ENCODE assay signal across 8 cellular contexts in genomic region chr16:85395207-85395912, GRCh38.
DNase-seq lines count a peak whose midpoint lies in the region; ATAC-seq and TF ChIP-seq lines count a peak whose summit lies in the region.

No MANE protein-coding gene starts in this region.

- no peaks in the 10 kb centered on the region for H3K9me3 ChIP-seq in lower lobe of right lung

- 33% methylated on average over 25 of the region's 25 CpGs for WGBS in urinary bladder

- DNase-seq in ACHN = peak; percentile 99
- DNase-seq in NCI-H446 (lab: John Stamatoyannopoulos, UW) = peak; percentile 68 to 82
- DNase-seq in cerebellum (ENCODE audit: low spot score) = peak; percentile 34
- DNase-seq in lower lobe of right lung = peak; percentile 66
- no peak for DNase-seq in OCI-M1 (lab: John Stamatoyannopoulos, UW)

- no peak for TF ChIP-seq CTCF in lower lobe of right lung (IDR thresholded peaks at IDR 0.05)

- no peaks in the 10 kb centered on the region for H3K27me3 ChIP-seq in lower lobe of right lung (ENCODE audit: low read depth)

- in situ Hi-C loops in ACHN (cut with HindIII; ENCODE audit: low pct_ligation_motif_present, low pct_unique_long_range_greater_than_20kb, low sequenced_read_pairs) = no loop called here

- H3K4me3 ChIP-seq in lower lobe of right lung (no peak overlapping the region), urinary bladder (ENCODE audit: low read depth, low read length) (no peak overlapping the region)

- intact Hi-C loops in lower lobe of right lung (cut with DNase I) = no loop called here

- ATAC-seq in GM21529 (IDR thresholded peaks at IDR 0.05; ENCODE audit: unreplicated experiment) (peak; percentile 45), lower lobe of right lung (peak; percentile 71 to 77), GM19455 (IDR thresholded peaks at IDR 0.05; ENCODE audit: unreplicated experiment) (no peak)

- H3K4me1 ChIP-seq in lower lobe of right lung (peaks cover 34% of the 10 kb centered on the region), urinary bladder (ENCODE audit: insufficient read depth) (peaks cover 2% of the 10 kb centered on the region)

- H3K27ac ChIP-seq in lower lobe of right lung (peak overlapping the region; percentile 31), urinary bladder (ENCODE audit: low read depth) (peak overlapping the region; percentile 71)

- no peaks in the 10 kb centered on the region for H3K36me3 ChIP-seq in lower lobe of right lung
- H3K36me3 ChIP-seq in urinary bladder (ENCODE audit: insufficient read depth) = no peaks in the 10 kb centered on the region
